Comparison of ENCODE assay signal across 2 cellular contexts in the genomic region with DNA sequence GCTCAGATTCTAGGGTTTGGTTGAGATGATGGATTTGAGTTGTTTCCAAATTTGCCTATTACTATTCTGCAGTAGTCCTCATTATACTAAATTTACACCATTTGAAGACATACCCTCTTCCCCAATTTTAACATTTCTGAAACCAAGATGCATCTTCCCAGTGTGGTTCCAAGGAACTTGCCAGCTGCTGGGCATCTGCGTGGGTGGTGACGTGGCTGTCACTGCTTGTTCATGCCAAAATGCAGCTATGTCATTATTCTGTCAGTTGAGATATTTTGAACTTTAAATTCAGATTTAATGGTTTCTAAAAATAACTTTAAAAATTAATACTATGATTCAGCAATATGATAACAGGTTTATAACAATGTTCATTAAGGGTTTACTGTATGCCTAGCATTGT.
TF ChIP-seq lines count a peak whose summit lies in the region.

No MANE protein-coding gene starts in this region.

TF ChIP-seq in IMR-90, 13 proteins besides CTCF, POLR2A, EP300 and RAD21:
- TF ChIP-seq RCOR1 (IDR thresholded peaks at IDR 0.05; ENCODE audit: insufficient replicate concordance, low read length) (no peak), CEBPB (IDR thresholded peaks at IDR 0.05; ENCODE audit: low read depth, low read length) (no peak), MAZ (IDR thresholded peaks at IDR 0.05; ENCODE audit: borderline replicate concordance, low read depth, low read length) (no peak), BHLHE40 (IDR thresholded peaks at IDR 0.05; ENCODE audit: low read depth, low read length) (no peak), CHD1 (IDR thresholded peaks at IDR 0.05; ENCODE audit: low read depth, low read length) (no peak), NFE2L2 (IDR thresholded peaks at IDR 0.05; ENCODE audit: low read depth, low read length) (no peak), MXI1 (IDR thresholded peaks at IDR 0.05; ENCODE audit: borderline replicate concordance, low read depth, low read length) (no peak), RFX5 (IDR thresholded peaks at IDR 0.05; ENCODE audit: low read depth, low read length) (no peak), MAFK (IDR thresholded peaks at IDR 0.05; ENCODE audit: low read depth, low read length) (no peak), FOS (IDR thresholded peaks at IDR 0.05; ENCODE audit: low read depth, low read length) (no peak), SMC3 (IDR thresholded peaks at IDR 0.05; ENCODE audit: low read depth, low read length) (no peak)
- TF ChIP-seq, protein P1, sequence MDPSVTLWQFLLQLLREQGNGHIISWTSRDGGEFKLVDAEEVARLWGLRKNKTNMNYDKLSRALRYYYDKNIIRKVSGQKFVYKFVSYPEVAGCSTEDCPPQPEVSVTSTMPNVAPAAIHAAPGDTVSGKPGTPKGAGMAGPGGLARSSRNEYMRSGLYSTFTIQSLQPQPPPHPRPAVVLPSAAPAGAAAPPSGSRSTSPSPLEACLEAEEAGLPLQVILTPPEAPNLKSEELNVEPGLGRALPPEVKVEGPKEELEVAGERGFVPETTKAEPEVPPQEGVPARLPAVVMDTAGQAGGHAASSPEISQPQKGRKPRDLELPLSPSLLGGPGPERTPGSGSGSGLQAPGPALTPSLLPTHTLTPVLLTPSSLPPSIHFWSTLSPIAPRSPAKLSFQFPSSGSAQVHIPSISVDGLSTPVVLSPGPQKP (IDR thresholded peaks at IDR 0.05; ENCODE audit: borderline replicate concordance, low read depth, low read length) = no peak
- TF ChIP-seq, protein P2, sequence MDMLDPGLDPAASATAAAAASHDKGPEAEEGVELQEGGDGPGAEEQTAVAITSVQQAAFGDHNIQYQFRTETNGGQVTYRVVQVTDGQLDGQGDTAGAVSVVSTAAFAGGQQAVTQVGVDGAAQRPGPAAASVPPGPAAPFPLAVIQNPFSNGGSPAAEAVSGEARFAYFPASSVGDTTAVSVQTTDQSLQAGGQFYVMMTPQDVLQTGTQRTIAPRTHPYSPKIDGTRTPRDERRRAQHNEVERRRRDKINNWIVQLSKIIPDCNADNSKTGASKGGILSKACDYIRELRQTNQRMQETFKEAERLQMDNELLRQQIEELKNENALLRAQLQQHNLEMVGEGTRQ (IDR thresholded peaks at IDR 0.05; ENCODE audit: low read depth, low read length) = no peak

TF ChIP-seq in neural cell, 6 proteins besides CTCF, POLR2A, EP300 and RAD21:
- TF ChIP-seq TAF1 (IDR thresholded peaks at IDR 0.05; ENCODE audit: low read depth) (no peak), MXI1 (conservative IDR thresholded peaks at IDR 0.05; ENCODE audit: poor library complexity, severe bottlenecking) (no peak), SMC3 (conservative IDR thresholded peaks at IDR 0.05; ENCODE audit: poor library complexity) (no peak), POLR2AphosphoS5 (IDR thresholded peaks at IDR 0.05) (no peak), EZH2 (IDR thresholded peaks at IDR 0.05; ENCODE audit: borderline replicate concordance, insufficient read depth, low read length, poor library complexity, severe bottlenecking) (no peak)
- TF ChIP-seq, protein P3, sequence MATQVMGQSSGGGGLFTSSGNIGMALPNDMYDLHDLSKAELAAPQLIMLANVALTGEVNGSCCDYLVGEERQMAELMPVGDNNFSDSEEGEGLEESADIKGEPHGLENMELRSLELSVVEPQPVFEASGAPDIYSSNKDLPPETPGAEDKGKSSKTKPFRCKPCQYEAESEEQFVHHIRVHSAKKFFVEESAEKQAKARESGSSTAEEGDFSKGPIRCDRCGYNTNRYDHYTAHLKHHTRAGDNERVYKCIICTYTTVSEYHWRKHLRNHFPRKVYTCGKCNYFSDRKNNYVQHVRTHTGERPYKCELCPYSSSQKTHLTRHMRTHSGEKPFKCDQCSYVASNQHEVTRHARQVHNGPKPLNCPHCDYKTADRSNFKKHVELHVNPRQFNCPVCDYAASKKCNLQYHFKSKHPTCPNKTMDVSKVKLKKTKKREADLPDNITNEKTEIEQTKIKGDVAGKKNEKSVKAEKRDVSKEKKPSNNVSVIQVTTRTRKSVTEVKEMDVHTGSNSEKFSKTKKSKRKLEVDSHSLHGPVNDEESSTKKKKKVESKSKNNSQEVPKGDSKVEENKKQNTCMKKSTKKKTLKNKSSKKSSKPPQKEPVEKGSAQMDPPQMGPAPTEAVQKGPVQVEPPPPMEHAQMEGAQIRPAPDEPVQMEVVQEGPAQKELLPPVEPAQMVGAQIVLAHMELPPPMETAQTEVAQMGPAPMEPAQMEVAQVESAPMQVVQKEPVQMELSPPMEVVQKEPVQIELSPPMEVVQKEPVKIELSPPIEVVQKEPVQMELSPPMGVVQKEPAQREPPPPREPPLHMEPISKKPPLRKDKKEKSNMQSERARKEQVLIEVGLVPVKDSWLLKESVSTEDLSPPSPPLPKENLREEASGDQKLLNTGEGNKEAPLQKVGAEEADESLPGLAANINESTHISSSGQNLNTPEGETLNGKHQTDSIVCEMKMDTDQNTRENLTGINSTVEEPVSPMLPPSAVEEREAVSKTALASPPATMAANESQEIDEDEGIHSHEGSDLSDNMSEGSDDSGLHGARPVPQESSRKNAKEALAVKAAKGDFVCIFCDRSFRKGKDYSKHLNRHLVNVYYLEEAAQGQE (IDR thresholded peaks at IDR 0.05; ENCODE audit: borderline replicate concordance) = no peak
